ENCODE assay signal across 8 cellular contexts in the genomic region with DNA sequence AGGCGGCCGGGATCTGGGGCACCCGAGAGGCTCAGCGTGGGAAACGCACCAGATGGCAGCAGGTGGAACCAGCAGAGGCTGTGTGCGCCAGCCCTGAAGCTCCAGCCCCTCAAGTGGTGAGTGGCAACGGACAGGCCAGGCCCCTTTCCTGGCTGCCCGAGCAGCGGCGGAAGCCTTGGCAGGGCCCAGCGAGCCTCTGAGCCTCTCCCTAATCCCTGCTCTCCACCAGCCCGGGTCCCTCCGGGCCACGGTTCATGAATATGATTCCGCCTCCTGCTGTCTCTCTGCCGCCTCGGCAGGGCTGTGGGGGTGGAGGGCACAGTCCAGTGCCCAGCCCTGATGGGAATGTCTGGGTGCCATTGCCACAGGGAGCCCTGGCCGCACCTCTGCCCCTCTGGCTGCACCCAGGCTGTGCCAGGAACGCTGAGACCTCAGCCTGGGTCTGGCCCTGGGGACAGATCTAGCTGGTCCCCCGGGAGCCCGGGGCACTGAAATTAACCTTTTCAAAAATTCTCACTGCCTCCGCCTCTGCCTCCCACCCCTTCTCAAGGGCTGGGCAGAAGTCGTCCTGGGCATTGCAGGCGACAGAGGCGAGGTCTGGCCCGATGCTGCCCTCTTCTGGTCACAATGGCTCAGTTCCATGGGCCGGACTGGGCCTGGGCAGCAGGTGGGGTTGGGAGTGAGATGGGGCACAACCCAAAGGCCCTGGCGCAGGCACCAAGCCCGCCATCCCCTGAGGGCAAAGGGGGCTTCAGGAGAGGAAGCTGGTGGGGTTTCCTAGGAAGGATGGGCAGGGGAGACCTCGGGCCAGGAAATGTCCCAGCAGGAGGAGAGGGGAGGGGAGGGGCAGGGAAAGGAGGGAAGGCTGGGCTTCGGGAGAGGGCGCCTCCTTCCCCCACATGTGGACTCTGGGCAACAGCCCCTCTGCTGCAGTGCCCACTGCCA. TPM values are rescaled to one million over a fixed set of nuclear protein-coding genes. Genes with fewer than 3 reads are reported as not detected.
DNase-seq lines count a peak whose midpoint lies in the region; ATAC-seq, FAIRE-seq and TF ChIP-seq lines count a peak whose summit lies in the region.

No MANE protein-coding gene starts in this region.

- ATAC-seq in GM19025 (IDR thresholded peaks at IDR 0.05; ENCODE audit: low read depth, unreplicated experiment): peak; percentile 72
- ATAC-seq in stimulated activated naive CD8-positive, alpha-beta T cell treated with anti-CD3 and anti-CD28 coated beads, Interleukin-15, amount 100 ng/mL, for 72 hours: peak; percentile 91

- H3K27me3 Mint-ChIP-seq in IgD-negative memory B cell: peaks cover 5% of the 10 kb centered on the region
- H3K27me3 Mint-ChIP-seq in stimulated activated naive CD8-positive, alpha-beta T cell treated with anti-CD3 and anti-CD28 coated beads, Interleukin-15, amount 100 ng/mL, for 72 hours: peaks cover 22% of the 10 kb centered on the region

- no peaks in the 10 kb centered on the region for H3K36me3 Mint-ChIP-seq in IgD-negative memory B cell

- H3K4me3 ChIP-seq in foreskin fibroblast (ENCODE audit: low read depth in 1 of 2, low read length in 2 of 2) (peak overlapping the region in 1 of 2 donors; percentile 15), neutrophil (ENCODE audit: low read depth in 1 of 2, low read length in 1 of 2) (no peak overlapping the region)

- peaks cover 3 to 9% (median 7%) of the 10 kb centered on the region in 3 donors for H3K4me1 Mint-ChIP-seq in IgD-negative memory B cell
- H3K4me1 Mint-ChIP-seq in stimulated activated naive CD8-positive, alpha-beta T cell treated with anti-CD3 and anti-CD28 coated beads, Interleukin-15, amount 100 ng/mL, for 72 hours: peaks cover 14% of the 10 kb centered on the region

- FAIRE-seq in RCC 7860 (lab: Jason Lieb, UNC): no peak

- H3K27me3 ChIP-seq in neutrophil: peaks cover 17% of the 10 kb centered on the region

- H3K27ac Mint-ChIP-seq in IgD-negative memory B cell: peak overlapping the region in 1 of 3 donors; percentile 53
- no peak overlapping the region for H3K27ac Mint-ChIP-seq in stimulated activated naive CD8-positive, alpha-beta T cell treated with anti-CD3 and anti-CD28 coated beads, Interleukin-15, amount 100 ng/mL, for 72 hours

- no peaks in the 10 kb centered on the region for H3K9me3 Mint-ChIP-seq in IgD-negative memory B cell
- no peaks in the 10 kb centered on the region for H3K9me3 Mint-ChIP-seq in stimulated activated naive CD8-positive, alpha-beta T cell treated with anti-CD3 and anti-CD28 coated beads, Interleukin-15, amount 100 ng/mL, for 72 hours

- peak overlapping the region; percentile 42 to 95 (median 78) for H3K4me3 Mint-ChIP-seq in IgD-negative memory B cell
- peak overlapping the region; percentile 36 to 59 for H3K4me3 Mint-ChIP-seq in stimulated activated naive CD8-positive, alpha-beta T cell treated with anti-CD3 and anti-CD28 coated beads, Interleukin-15, amount 100 ng/mL, for 72 hours

- H3K9me3 ChIP-seq in neutrophil: no peaks in the 10 kb centered on the region

- peaks cover 0 to 4% of the 10 kb centered on the region in 2 experiments for H3K4me1 ChIP-seq in neutrophil (ENCODE audit: control insufficient read depth in 1 of 2, insufficient read depth in 1 of 2, low read depth in 1 of 2, low read length in 1 of 2)

- H3K27ac ChIP-seq in neutrophil: no peak overlapping the region

- TF ChIP-seq CTCF in foreskin fibroblast (IDR thresholded peaks at IDR 0.05; ENCODE audit: low read depth, low read length) (peak; percentile 74), neutrophil (IDR thresholded peaks at IDR 0.05) (peak; percentile 66)

- DNase-seq in AG20443 (ENCODE audit: low spot score) (peak; percentile 92), RCC 7860 (ENCODE audit: low spot score) (peak; percentile 34), foreskin fibroblast (peak; percentile 42 to 89)
- DNase-seq in activated T-helper 1 cell treated with anti-CD3 and anti-CD28 coated beads, Interleukin-2, amount 50 U/mL, for 16 hours (ENCODE audit: low read depth in 1 of 2, low spot score in 1 of 2): peak; percentile 37 to 51
- DNase-seq in stimulated activated naive CD8-positive, alpha-beta T cell treated with anti-CD3 and anti-CD28 coated beads, Interleukin-15, amount 100 ng/mL, for 72 hours: peak; percentile 79

- no peaks in the 10 kb centered on the region for H3K36me3 ChIP-seq in neutrophil

RNA-seq across cellular contexts. Expression of a gene that starts 20.3 kb away (rescaled TPM):
- polyA plus RNA-seq in IgD-negative memory B cell: 0.15 TPM

RNA-seq across cellular contexts. Expression of a gene that starts 38.0 kb away (rescaled TPM):
- 2.1 TPM for polyA plus RNA-seq in IgD-negative memory B cell

RNA-seq across cellular contexts. Expression of a gene that starts 43.8 kb away (rescaled TPM):
- not detected for polyA plus RNA-seq in IgD-negative memory B cell

Comparison
In these comparisons a context has a peak if more than half of its experiments do, and no peak if none do; other contexts are left out.
1. DNase-seq: peak in every context shown above with its lines; median percentile 92 in AG20443; 79 in stimulated activated naive CD8-positive, alpha-beta T cell treated with anti-CD3 and anti-CD28 coated beads, Interleukin-15, amount 100 ng/mL, for 72 hours; 66 in foreskin fibroblast; 44 in activated T-helper 1 cell treated with anti-CD3 and anti-CD28 coated beads, Interleukin-2, amount 50 U/mL, for 16 hours; 34 in RCC 7860.